8 cellular contexts compared by ENCODE assay signal in the genomic region with DNA sequence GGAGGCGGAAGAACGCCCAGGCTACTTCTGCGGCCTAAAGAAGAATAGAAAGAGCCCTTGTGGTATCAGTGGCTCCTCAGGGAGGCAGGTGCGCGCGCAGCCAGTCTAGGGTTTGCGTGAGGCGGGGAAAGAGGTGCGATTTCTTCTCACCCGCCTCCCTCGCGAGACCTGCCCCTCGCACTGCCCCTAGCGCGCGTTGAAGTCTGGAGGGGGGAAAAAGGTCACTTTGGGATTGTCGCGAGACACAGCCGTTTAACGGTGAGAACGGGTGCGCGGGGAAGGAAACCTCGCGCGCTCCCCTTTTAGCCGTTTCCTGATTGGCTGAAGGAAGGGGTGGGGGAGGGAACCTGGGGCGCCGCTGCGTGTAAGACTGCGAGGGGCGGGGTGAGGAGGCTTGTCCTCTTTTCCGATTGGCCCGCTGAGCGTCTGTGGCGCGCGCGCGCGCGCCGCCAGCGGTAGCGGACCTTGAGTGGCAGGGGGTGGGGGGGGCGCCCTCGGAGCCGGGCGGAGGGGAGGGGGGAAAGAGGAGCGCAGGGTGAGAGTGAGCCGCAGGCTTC. TPM values are rescaled to one million over a fixed set of nuclear protein-coding genes. Genes with fewer than 3 reads are reported as not detected.
DNase-seq lines count a peak whose midpoint lies in the region; ATAC-seq and TF ChIP-seq lines count a peak whose summit lies in the region.

A gene with protein sequence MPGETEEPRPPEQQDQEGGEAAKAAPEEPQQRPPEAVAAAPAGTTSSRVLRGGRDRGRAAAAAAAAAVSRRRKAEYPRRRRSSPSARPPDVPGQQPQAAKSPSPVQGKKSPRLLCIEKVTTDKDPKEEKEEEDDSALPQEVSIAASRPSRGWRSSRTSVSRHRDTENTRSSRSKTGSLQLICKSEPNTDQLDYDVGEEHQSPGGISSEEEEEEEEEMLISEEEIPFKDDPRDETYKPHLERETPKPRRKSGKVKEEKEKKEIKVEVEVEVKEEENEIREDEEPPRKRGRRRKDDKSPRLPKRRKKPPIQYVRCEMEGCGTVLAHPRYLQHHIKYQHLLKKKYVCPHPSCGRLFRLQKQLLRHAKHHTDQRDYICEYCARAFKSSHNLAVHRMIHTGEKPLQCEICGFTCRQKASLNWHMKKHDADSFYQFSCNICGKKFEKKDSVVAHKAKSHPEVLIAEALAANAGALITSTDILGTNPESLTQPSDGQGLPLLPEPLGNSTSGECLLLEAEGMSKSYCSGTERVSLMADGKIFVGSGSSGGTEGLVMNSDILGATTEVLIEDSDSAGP (plus strand): TSS at position 429 of the 557 bp plus-strand sequence. CDS start 219 bp downstream, outside the sequence.

- H3K4me3 ChIP-seq in right atrium auricular region = peak within 1 kb of the TSS; percentile 87 to 100
- H3K4me3 ChIP-seq in prostate gland = peak within 1 kb of the TSS; percentile 98

- H3K36me3 Mint-ChIP-seq in T-helper 2 cell treated with Interferon-gamma antibody and Interleukin-4, amounts not matched to agents 5 μg/mL and 100 μg/mL, for 36 hours (ENCODE audit: low read depth) = peaks cover 29% of the 10 kb centered on the region

- no peaks in the 10 kb centered on the region for H3K9me3 Mint-ChIP-seq in T-helper 2 cell treated with Interferon-gamma antibody and Interleukin-4, amounts not matched to agents 5 μg/mL and 100 μg/mL, for 36 hours

- in situ Hi-C loops in GM13977 (cut with MboI; ENCODE audit: low pct_unique_long_range_greater_than_20kb, low sequenced_read_pairs, unreplicated experiment) = no loop called here

- H3K27me3 ChIP-seq in right atrium auricular region (no peaks in the 10 kb centered on the region), prostate gland (replicated peaks; ENCODE audit: insufficient read depth) (no peaks in the 10 kb centered on the region)

- peak; percentile 31 for ATAC-seq in HG02938 (IDR thresholded peaks at IDR 0.05; ENCODE audit: unreplicated experiment)

- peak; percentile 66 for TF ChIP-seq POLR2A in prostate gland (IDR thresholded peaks at IDR 0.05)

- no peaks in the 10 kb centered on the region for H3K9me3 ChIP-seq in right atrium auricular region
- no peaks in the 10 kb centered on the region for H3K9me3 ChIP-seq in prostate gland

- H3K4me1 ChIP-seq in right atrium auricular region (peaks cover 0 to 64% of the 10 kb centered on the region in 2 donors), prostate gland (replicated peaks) (peaks cover 3% of the 10 kb centered on the region)

- H3K27me3 Mint-ChIP-seq in T-helper 2 cell treated with Interferon-gamma antibody and Interleukin-4, amounts not matched to agents 5 μg/mL and 100 μg/mL, for 36 hours (ENCODE audit: low read depth) = no peaks in the 10 kb centered on the region

- H3K4me1 Mint-ChIP-seq in T-helper 2 cell treated with Interferon-gamma antibody and Interleukin-4, amounts not matched to agents 5 μg/mL and 100 μg/mL, for 36 hours (ENCODE audit: low read depth) = peaks cover 43% of the 10 kb centered on the region

- H3K27ac Mint-ChIP-seq in T-helper 2 cell treated with Interferon-gamma antibody and Interleukin-4, amounts not matched to agents 5 μg/mL and 100 μg/mL, for 36 hours = peak within 1 kb of the TSS; percentile 100

- H3K4me3 Mint-ChIP-seq in T-helper 2 cell treated with Interferon-gamma antibody and Interleukin-4, amounts not matched to agents 5 μg/mL and 100 μg/mL, for 36 hours = peak within 1 kb of the TSS; percentile 97

- WGBS in prostate gland = under 1% methylated on average over 45 of the region's 51 CpGs

- peak within 1 kb of the TSS; percentile 100 for H3K27ac ChIP-seq in right atrium auricular region
- peak within 1 kb of the TSS; percentile 100 for H3K27ac ChIP-seq in prostate gland

- H3K36me3 ChIP-seq in right atrium auricular region = no peaks in the 10 kb centered on the region
- H3K36me3 ChIP-seq in prostate gland = no peaks in the 10 kb centered on the region

- DNase-seq in GM13977 (ENCODE audit: low spot score) (peak; percentile 88), NCI-H2029 (lab: John Stamatoyannopoulos, UW) (peak; percentile 98), anterior cingulate cortex (lab: John Stamatoyannopoulos, UW) (peak; percentile 67 to 98 (median 94)), right atrium auricular region (ENCODE audit: low spot score) (peak; percentile 98), prostate gland (ENCODE audit: low spot score) (peak; percentile 98), ureter (ENCODE audit: low spot score) (peak; percentile 98)
- peak; percentile 89 for DNase-seq in T-helper 2 cell treated with Interferon-gamma antibody and Interleukin-4, amounts not matched to agents 5 μg/mL and 100 μg/mL, for 36 hours (ENCODE audit: low spot score)

- intact Hi-C loops in prostate gland (cut with DNase I) = loop anchor here (5.0 to 10.0 kb wide), 2 partner anchors 564 to 1254 kb away; partner anchors contain the start of genes FAM111A and TNKS1BP1

- no peak for TF ChIP-seq CTCF in GM13977 (IDR thresholded peaks at IDR 0.05; ENCODE audit: extremely low read depth, insufficient read depth, missing control alignments)
- no peak for TF ChIP-seq CTCF in right atrium auricular region (IDR thresholded peaks at IDR 0.05)
- peak in 1 of 4 experiments; percentile 4 for TF ChIP-seq CTCF in prostate gland (IDR thresholded peaks at IDR 0.05)

RNA-seq across cellular contexts. Expression of the gene that starts here (rescaled TPM):
- 10 to 100 TPM; 50.5 to 52.4 TPM for total RNA-seq in right atrium auricular region
- 10 to 100 TPM; 34.0 to 70.7 TPM for total RNA-seq in prostate gland
- total RNA-seq in ureter = 48.6 TPM

Comparison
In these comparisons a context has a peak if more than half of its experiments do, and no peak if none do; other contexts are left out.
1. Peak in every context shown above with its lines: DNase-seq, ATAC-seq, H3K4me3 ChIP-seq and H3K27ac ChIP-seq.